28 cellular contexts compared by ENCODE assay signal in the genomic region with DNA sequence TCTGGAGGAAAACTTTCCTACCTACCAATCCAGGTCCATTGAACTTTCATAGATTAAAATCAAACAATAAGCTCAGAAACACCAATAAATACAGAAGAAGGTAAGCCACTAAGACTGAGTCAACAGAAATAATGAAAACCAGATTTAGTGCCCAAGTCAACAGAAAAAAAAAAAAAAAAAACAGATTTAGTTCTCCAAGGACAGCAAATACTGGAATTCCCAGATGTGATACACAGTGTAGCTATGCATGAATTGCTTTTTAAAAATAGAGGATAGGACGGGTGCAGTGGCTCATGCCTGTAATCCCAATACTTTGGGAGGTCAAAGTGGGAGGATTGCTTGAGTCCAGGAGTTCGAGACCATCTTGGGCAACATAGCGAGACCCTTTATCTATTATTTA. TPM values are rescaled to one million over a fixed set of nuclear protein-coding genes. Genes with fewer than 3 reads are reported as not detected.
DNase-seq lines count a peak whose midpoint lies in the region; ATAC-seq and TF ChIP-seq lines count a peak whose summit lies in the region.
"Had no signal": no experiment of that assay in that cellular context is flagged by ENCODE, and none has a peak within 500 bp of the region (broad histone marks: within the 10 kb centered on the region; RNA-seq: fewer than 3 reads in every experiment).

No MANE protein-coding gene starts in this region.

- H3K9me3 Mint-ChIP-seq in MCF 10A (ENCODE audit: unreplicated experiment): no peaks in the 10 kb centered on the region
- H3K9me3 Mint-ChIP-seq in CD4-positive, alpha-beta memory T cell: no peaks in the 10 kb centered on the region
- H3K9me3 Mint-ChIP-seq: CD4-positive, CD25-positive, alpha-beta regulatory T cell had no signal

- H3K27me3 ChIP-seq in mammary epithelial cell (ENCODE audit: insufficient read depth, low read length) (no peaks in the 10 kb centered on the region), SK-N-SH (ENCODE audit: insufficient read depth) (no peaks in the 10 kb centered on the region), thoracic aorta (replicated peaks; ENCODE audit: insufficient read depth) (no peaks in the 10 kb centered on the region), smooth muscle cell (ENCODE audit: low read depth) (no peaks in the 10 kb centered on the region)
- H3K27me3 ChIP-seq in CD4-positive, alpha-beta memory T cell (ENCODE audit: insufficient read depth, low read length): no peaks in the 10 kb centered on the region
- H3K27me3 ChIP-seq: esophagus muscularis mucosa, hepatocyte, uterus had no signal

- in situ Hi-C loops in mammary epithelial cell (cut with MboI; ENCODE audit: low sequenced_read_pairs in 2 of 2): loop anchor here in 1 of 2 donors (25.0 kb wide), 1 partner anchor 492 kb away; a partner anchor contains a TSS

- H3F3A ChIP-seq in SK-N-SH (replicated peaks; ENCODE audit: insufficient read depth): no peaks in the 10 kb centered on the region
- no peaks in the 10 kb centered on the region for H3F3A ChIP-seq in smooth muscle cell (ENCODE audit: low read depth)

- H3K36me3 ChIP-seq in mammary epithelial cell (ENCODE audit: insufficient read depth, low read length) (no peaks in the 10 kb centered on the region), SK-N-SH (replicated peaks in 1 of 2; ENCODE audit: control insufficient read depth in 1 of 2, insufficient read depth in 2 of 2, low read length in 1 of 2) (no peaks in the 10 kb centered on the region), thoracic aorta (no peaks in the 10 kb centered on the region), smooth muscle cell (ENCODE audit: low read depth) (no peaks in the 10 kb centered on the region)
- no peaks in the 10 kb centered on the region for H3K36me3 ChIP-seq in CD4-positive, alpha-beta memory T cell (ENCODE audit: insufficient read depth, low read length)
- H3K36me3 ChIP-seq: esophagus muscularis mucosa, SJSA1, uterus, WERI-Rb-1 had no signal

- H3K4me2 ChIP-seq in mammary epithelial cell (ENCODE audit: insufficient read depth, low read depth, low read length): no peak overlapping the region
- H3K4me2 ChIP-seq in SK-N-SH: no peak overlapping the region
- no peak overlapping the region for H3K4me2 ChIP-seq in smooth muscle cell
- H3K4me2 ChIP-seq: hepatocyte had no signal

- BruUV-seq in mammary epithelial cell (replicated peaks; lab: Mats Ljungman, UMichigan): no TSS peak
- BruUV-seq in MCF 10A (replicated peaks; lab: Mats Ljungman, UMichigan): no TSS peak

- H3K27ac ChIP-seq in mammary epithelial cell (ENCODE audit: insufficient read depth, low read depth, low read length) (no peak overlapping the region), SK-N-SH (ENCODE audit: low read depth in 2 of 2, low read length in 1 of 2) (no peak overlapping the region), thoracic aorta (no peak overlapping the region), smooth muscle cell (ENCODE audit: low read depth) (no peak overlapping the region)
- no peak overlapping the region for H3K27ac ChIP-seq in CD4-positive, alpha-beta memory T cell (ENCODE audit: low read depth, low read length)
- H3K27ac ChIP-seq: 22Rv1, esophagus muscularis mucosa, hepatocyte, SJSA1, uterus, WERI-Rb-1 had no signal

- dilution Hi-C loops in mammary epithelial cell (cut with HindIII; ENCODE audit: low sequenced_read_pairs): no loop called here

- H3K27ac Mint-ChIP-seq in MCF 10A (ENCODE audit: low read depth, unreplicated experiment): no peak overlapping the region
- no peak overlapping the region for H3K27ac Mint-ChIP-seq in CD4-positive, alpha-beta memory T cell
- H3K27ac Mint-ChIP-seq: CD4-positive, CD25-positive, alpha-beta regulatory T cell; T-helper 17 cell had no signal

- no peak overlapping the region for H2AFZ ChIP-seq in mammary epithelial cell (ENCODE audit: low read depth, low read length)
- H2AFZ ChIP-seq in SK-N-SH (ENCODE audit: low read depth): no peak overlapping the region
- no peak overlapping the region for H2AFZ ChIP-seq in smooth muscle cell (ENCODE audit: low read depth)
- H2AFZ ChIP-seq: hepatocyte had no signal

- no peak for TF ChIP-seq EP300 in SK-N-SH (IDR thresholded peaks at IDR 0.05; ENCODE audit: borderline replicate concordance in 1 of 2, low read depth in 1 of 2, low read length in 1 of 2)

- peak; percentile 8 for DNase-seq in mammary epithelial cell
- DNase-seq in MCF 10A (ENCODE audit: unreplicated experiment): no peak
- no peak for DNase-seq in SK-N-SH
- DNase-seq in fibroblast of peridontal ligament (ENCODE audit: extremely low read depth): peak; percentile 88
- no peak for DNase-seq in thoracic aorta (ENCODE audit: low spot score)
- no peak for DNase-seq in smooth muscle cell (lab: John Stamatoyannopoulos, UW; ENCODE audit: unreplicated experiment)
- no peak for DNase-seq in NCI-H1694 (lab: John Stamatoyannopoulos, UW)
- no peak for DNase-seq in CD4-positive, alpha-beta memory T cell
- DNase-seq: activated CD4-positive, alpha-beta T cell treated with anti-CD3 and anti-CD28 coated beads, Interleukin-2, amount 50 U/mL, for 48 hours; amygdala; CD4-positive, CD25-positive, alpha-beta regulatory T cell; DMS79; effector memory CD4-positive, alpha-beta T cell; H7; kidney; NCI-H510A treated with DMSO at 0.1 percent for 48 hours; NK-92 treated with Interleukin-12 subunit alpha and Interleukin-12 subunit beta, amount 100 ng/mL, for 24 hours; occipital lobe; right cardiac atrium; substantia nigra; T-helper 17 cell; uterus; WERI-Rb-1 had no signal

- no peaks in the 10 kb centered on the region for H3K9me2 ChIP-seq in SK-N-SH

- no peak overlapping the region for H3K4me3 Mint-ChIP-seq in MCF 10A (ENCODE audit: unreplicated experiment)
- no peak overlapping the region for H3K4me3 Mint-ChIP-seq in CD4-positive, alpha-beta memory T cell
- H3K4me3 Mint-ChIP-seq: CD4-positive, CD25-positive, alpha-beta regulatory T cell; T-helper 17 cell had no signal

- H3K9me3 ChIP-seq in mammary epithelial cell (replicated peaks; ENCODE audit: insufficient read depth, low read length) (no peaks in the 10 kb centered on the region), SK-N-SH (no peaks in the 10 kb centered on the region), thoracic aorta (no peaks in the 10 kb centered on the region), smooth muscle cell (replicated peaks; ENCODE audit: low read depth) (no peaks in the 10 kb centered on the region)
- H3K9me3 ChIP-seq in CD4-positive, alpha-beta memory T cell (ENCODE audit: control insufficient read depth in 1 of 2, low read length in 2 of 2): no peaks in the 10 kb centered on the region
- H3K9me3 ChIP-seq: esophagus muscularis mucosa, SJSA1, uterus had no signal

- H3K79me2 ChIP-seq in mammary epithelial cell (ENCODE audit: insufficient read depth, low read length) (no peaks in the 10 kb centered on the region), SK-N-SH (ENCODE audit: insufficient read depth) (no peaks in the 10 kb centered on the region), smooth muscle cell (ENCODE audit: low read depth) (no peaks in the 10 kb centered on the region)
- H3K79me2 ChIP-seq: hepatocyte had no signal

- POLR2A ChIA-PET in MCF 10A (lab: Yijun Ruan, JAX) (interaction anchor here (0.6 kb wide), 2 partner anchors 21 to 35 kb away, joined by 3 to 5 read pairs; no protein-coding TSS in a partner anchor), SK-N-SH (lab: Yijun Ruan, JAX) (no interaction called here)
- POLR2A ChIA-PET in CD4-positive, alpha-beta memory T cell (lab: Charles Lee; ENCODE audit: partially characterized antibody): no interaction called here

- TF ChIP-seq RAD21 in SK-N-SH (IDR thresholded peaks at IDR 0.05; ENCODE audit: low read length): no peak

- no peaks in the 10 kb centered on the region for H3K36me3 Mint-ChIP-seq in MCF 10A (ENCODE audit: insufficient read depth, unreplicated experiment)
- H3K36me3 Mint-ChIP-seq in CD4-positive, alpha-beta memory T cell: no peaks in the 10 kb centered on the region
- H3K36me3 Mint-ChIP-seq: CD4-positive, CD25-positive, alpha-beta regulatory T cell had no signal

- H4K20me1 ChIP-seq in mammary epithelial cell (ENCODE audit: insufficient read depth, low read length) (no peaks in the 10 kb centered on the region), SK-N-SH (ENCODE audit: insufficient read depth) (no peaks in the 10 kb centered on the region), smooth muscle cell (ENCODE audit: low read depth) (no peaks in the 10 kb centered on the region)

- H3K4me1 Mint-ChIP-seq in MCF 10A (ENCODE audit: insufficient read depth, unreplicated experiment): no peaks in the 10 kb centered on the region
- H3K4me1 Mint-ChIP-seq in CD4-positive, alpha-beta memory T cell: no peaks in the 10 kb centered on the region
- H3K4me1 Mint-ChIP-seq: CD4-positive, CD25-positive, alpha-beta regulatory T cell; T-helper 17 cell had no signal

- no peak overlapping the region for H3K9ac ChIP-seq in mammary epithelial cell (ENCODE audit: insufficient read depth, low read length)
- no peak overlapping the region for H3K9ac ChIP-seq in SK-N-SH
- no peak overlapping the region for H3K9ac ChIP-seq in smooth muscle cell (ENCODE audit: low read depth)

- no peaks in the 10 kb centered on the region for H3K27me3 Mint-ChIP-seq in MCF 10A (ENCODE audit: insufficient read depth, unreplicated experiment)
- H3K27me3 Mint-ChIP-seq in CD4-positive, alpha-beta memory T cell: no peaks in the 10 kb centered on the region
- H3K27me3 Mint-ChIP-seq: CD4-positive, CD25-positive, alpha-beta regulatory T cell; T-helper 17 cell had no signal

- H3K4me1 ChIP-seq in mammary epithelial cell (ENCODE audit: insufficient read depth, low read length) (no peaks in the 10 kb centered on the region), SK-N-SH (ENCODE audit: control insufficient read depth in 1 of 2, insufficient read depth in 2 of 2, low read depth in 1 of 2, low read length in 1 of 2) (no peaks in the 10 kb centered on the region), thoracic aorta (ENCODE audit: control insufficient read depth in 1 of 2, low read depth in 2 of 2) (peaks cover 3 to 11% of the 10 kb centered on the region in 2 donors), smooth muscle cell (ENCODE audit: low read depth) (no peaks in the 10 kb centered on the region)
- H3K4me1 ChIP-seq in CD4-positive, alpha-beta memory T cell (ENCODE audit: insufficient read depth, low read length): no peaks in the 10 kb centered on the region
- H3K4me1 ChIP-seq: esophagus muscularis mucosa, SJSA1, uterus had no signal

- TF ChIP-seq CTCF in mammary epithelial cell (conservative IDR thresholded peaks at IDR 0.05 in 1 of 2, IDR thresholded peaks at IDR 0.05 in 1 of 2; ENCODE audit: extremely low read depth in 1 of 2, insufficient read depth in 1 of 2, low read depth in 1 of 2, low read length in 2 of 2): no peak
- TF ChIP-seq CTCF in MCF 10A (IDR thresholded peaks at IDR 0.05; ENCODE audit: unreplicated experiment): no peak
- no peak for TF ChIP-seq CTCF in SK-N-SH (IDR thresholded peaks at IDR 0.05)
- TF ChIP-seq CTCF in thoracic aorta (IDR thresholded peaks at IDR 0.05): no peak
- no peak for TF ChIP-seq CTCF in smooth muscle cell (IDR thresholded peaks at IDR 0.05; ENCODE audit: borderline replicate concordance, insufficient read depth, poor library complexity, severe bottlenecking)

- H3K4me3 ChIP-seq in mammary epithelial cell (replicated peaks in 1 of 3; ENCODE audit: insufficient read depth in 1 of 3, low read depth in 2 of 3, low read length in 3 of 3) (no peak overlapping the region), SK-N-SH (ENCODE audit: low read depth in 2 of 2, low read length in 1 of 2) (no peak overlapping the region), thoracic aorta (no peak overlapping the region), smooth muscle cell (no peak overlapping the region)
- H3K4me3 ChIP-seq in CD4-positive, alpha-beta memory T cell (ENCODE audit: low read length in 2 of 2): no peak overlapping the region
- H3K4me3 ChIP-seq: esophagus muscularis mucosa, hepatocyte, SJSA1, uterus had no signal

- WGBS in mammary epithelial cell (ENCODE audit: low coverage, missing lambda C conversion rate): 74% methylated on average over 3 of the region's 3 CpGs
- WGBS in SK-N-SH (ENCODE audit: low lambda C conversion rate): 74% methylated on average over 3 of the region's 3 CpGs
- 86% methylated on average over 3 of the region's 3 CpGs for WGBS in smooth muscle cell (ENCODE audit: low lambda C conversion rate)

- intact Hi-C loops in mammary epithelial cell (cut with micrococcal nuclease): no loop called here
- intact Hi-C loops in MCF 10A (cut with micrococcal nuclease): no loop called here
- intact Hi-C loops in CD4-positive, alpha-beta memory T cell (cut with micrococcal nuclease): no loop called here

- CTCF ChIA-PET in mammary epithelial cell (lab: Charles Lee; ENCODE audit: low non-redundant PET): no interaction called here
- CTCF ChIA-PET in MCF 10A (lab: Yijun Ruan, JAX): interaction anchor here (0.6 to 1.2 kb wide), 3 partner anchors 43 to 440 kb away, joined by 3 to 7 read pairs (median 4); no protein-coding TSS in a partner anchor
- CTCF ChIA-PET in SK-N-SH (lab: Yijun Ruan, JAX): no interaction called here
- CTCF ChIA-PET in CD4-positive, alpha-beta memory T cell (lab: Charles Lee; ENCODE audit: partially characterized antibody): no interaction called here

- peak; percentile 85 for ATAC-seq in thoracic aorta (ENCODE audit: insufficient number of reproducible peaks, low FRiP score, low read depth)
- ATAC-seq: Panc1, right cardiac atrium, T-helper 17 cell had no signal

RNA-seq across cellular contexts. Expression of a gene that starts 15.7 kb away (rescaled TPM):
- 1 to 10 TPM in 1 of 2 donors, under 1 TPM in 1; 0.50 to 1.3 TPM for total RNA-seq in mammary epithelial cell
- polyA plus RNA-seq in mammary epithelial cell: 0.22 TPM
- not detected for polyA minus RNA-seq in mammary epithelial cell
- total RNA-seq in MCF 10A (2022): 0.56 and 1.4 TPM in 2 replicates
- not detected in 2 replicates for polyA plus RNA-seq in SK-N-SH (2012; rRNA removed)
- polyA plus RNA-seq in SK-N-SH (2012; cell fraction: cytosol; rRNA removed): 0.04 and 0.05 TPM in 2 replicates
- polyA plus RNA-seq in SK-N-SH (2012; cell fraction: nucleus; rRNA removed): 0.05 TPM in 1 of 2 replicates, not detected in the other
- 1 to 10 TPM in 1 of 2 donors, not detected in 1; 3.1 TPM for total RNA-seq in thoracic aorta
- 0.13 and 0.81 TPM in 2 replicates for total RNA-seq in smooth muscle cell
- polyA plus RNA-seq in smooth muscle cell: 0.77 and 1.1 TPM in 2 replicates
- 1 to 10 TPM in 1 of 2 experiments, under 1 TPM in 1; 0.29 to 1.1 TPM for total RNA-seq in CD4-positive, alpha-beta memory T cell
- polyA plus RNA-seq in CD4-positive, alpha-beta memory T cell: not detected
- total RNA-seq: CD4-positive, CD25-positive, alpha-beta regulatory T cell; SJSA1; T-helper 17 cell had no signal

RNA-seq across cellular contexts. Expression of a gene that starts 48.2 kb away (rescaled TPM):
- 100 to 1,000 TPM; 235 to 405 TPM for total RNA-seq in mammary epithelial cell
- 162 TPM for polyA plus RNA-seq in mammary epithelial cell
- polyA minus RNA-seq in mammary epithelial cell: 270 TPM
- 322 and 422 TPM in 2 replicates for total RNA-seq in MCF 10A (2022)
- polyA plus RNA-seq in SK-N-SH (2012; rRNA removed): 111 and 178 TPM in 2 replicates
- 76.6 and 90.6 TPM in 2 replicates for polyA plus RNA-seq in SK-N-SH (2012; cell fraction: cytosol; rRNA removed)
- 338 and 400 TPM in 2 replicates for polyA plus RNA-seq in SK-N-SH (2012; cell fraction: nucleus; rRNA removed)
- 100 to 1,000 TPM; 663 to 682 TPM for total RNA-seq in thoracic aorta
- total RNA-seq in smooth muscle cell: 182 and 201 TPM in 2 replicates
- polyA plus RNA-seq in smooth muscle cell: 11.5 and 22.2 TPM in 2 replicates
- total RNA-seq in CD4-positive, alpha-beta memory T cell: 100 to 1,000 TPM; 927 to 960 TPM
- polyA plus RNA-seq in CD4-positive, alpha-beta memory T cell: 10 to 100 TPM in 1 of 2 donors, 1 to 10 TPM in 1; 10.0 to 44.3 TPM

Comparison
In these comparisons a context has a peak if more than half of its experiments do, and no peak if none do; other contexts are left out.
1. DNase-seq: peak in mammary epithelial cell (single experiment) and fibroblast of peridontal ligament (single experiment); none in MCF 10A (single experiment), SK-N-SH (single experiment), thoracic aorta (single experiment), smooth muscle cell (single experiment), NCI-H1694 (single experiment) and CD4-positive, alpha-beta memory T cell (0 of 5).